8 cellular contexts compared by ENCODE assay signal in the genomic region with DNA sequence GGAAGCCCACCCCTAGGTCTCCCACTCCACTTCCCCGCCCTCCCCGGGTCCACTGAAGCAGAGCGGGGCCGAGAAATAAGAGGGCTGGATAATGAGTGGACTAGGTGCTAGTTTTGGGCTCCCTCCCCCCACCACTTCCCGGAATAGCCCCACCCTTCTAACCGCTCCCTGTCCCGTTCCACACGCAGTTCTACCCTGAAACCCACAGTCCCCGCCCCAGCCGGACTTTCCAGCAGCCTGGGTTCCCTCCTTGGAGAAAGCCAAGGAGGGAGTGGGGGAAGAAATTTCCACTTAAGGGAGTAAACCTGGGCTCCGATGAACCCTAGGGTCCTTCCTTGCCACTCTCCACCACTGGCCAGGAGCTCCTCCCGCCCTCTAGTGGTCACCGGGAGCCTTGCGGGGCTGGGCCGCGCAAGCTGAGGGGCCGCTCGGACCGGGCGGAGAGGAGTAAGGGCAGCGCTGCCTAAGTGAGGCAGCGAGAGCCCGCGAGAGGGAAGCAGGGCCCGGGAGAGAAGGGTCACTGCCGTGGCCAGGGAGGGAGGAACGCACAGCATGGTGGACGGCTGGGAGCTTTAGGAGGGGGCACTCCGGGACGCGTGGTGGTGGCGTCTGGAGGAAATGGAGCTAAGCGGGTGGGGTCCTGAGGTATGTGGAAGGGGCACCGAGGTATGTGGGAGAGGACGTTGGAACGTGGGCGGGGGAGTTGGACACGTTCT. TPM values are rescaled to one million over a fixed set of nuclear protein-coding genes. Genes with fewer than 3 reads are reported as not detected.
DNase-seq lines count a peak whose midpoint lies in the region; ATAC-seq, FAIRE-seq and TF ChIP-seq lines count a peak whose summit lies in the region.

No MANE protein-coding gene starts in this region.

- H3K4me1 ChIP-seq in ovary (ENCODE audit: insufficient read depth) = peaks cover 13% of the 10 kb centered on the region

- H3K36me3 ChIP-seq in ovary = no peaks in the 10 kb centered on the region

- peak overlapping the region; percentile 98 for H3K27ac Mint-ChIP-seq in activated naive CD8-positive, alpha-beta T cell
- peak overlapping the region; percentile 100 for H3K27ac Mint-ChIP-seq in type B pancreatic cell

- intact Hi-C loops in head of caudate nucleus (cut with DNase I) = no loop called here
- intact Hi-C loops in ovary (cut with DNase I) = loop anchor here in 1 of 4 donors (5.0 kb wide), 1 partner anchor 34 kb away; no protein-coding TSS in a partner anchor

- H3K27me3 ChIP-seq in ovary = no peaks in the 10 kb centered on the region

- peak overlapping the region; percentile 91 for H3K4me3 Mint-ChIP-seq in activated naive CD8-positive, alpha-beta T cell
- peak overlapping the region; percentile 94 for H3K4me3 Mint-ChIP-seq in type B pancreatic cell

- H3K9me3 ChIP-seq in ovary = no peaks in the 10 kb centered on the region

- WGBS in ovary, 3 donors = 0 to 1% (median 0%) methylated on average over 38 of the region's 38 CpGs

- peak; percentile 46 for TF ChIP-seq POLR2A in H54 (IDR thresholded peaks at IDR 0.05; ENCODE audit: low read depth, low read length)
- peak; percentile 77 for TF ChIP-seq POLR2A in ovary (IDR thresholded peaks at IDR 0.05)

- no peak for FAIRE-seq in H54 (lab: Jason Lieb, UNC)

- H3K27me3 Mint-ChIP-seq in activated naive CD8-positive, alpha-beta T cell = no peaks in the 10 kb centered on the region
- H3K27me3 Mint-ChIP-seq in type B pancreatic cell = no peaks in the 10 kb centered on the region

- H3K9me3 Mint-ChIP-seq in activated naive CD8-positive, alpha-beta T cell (ENCODE audit: low read depth) = no peaks in the 10 kb centered on the region
- H3K9me3 Mint-ChIP-seq in type B pancreatic cell = no peaks in the 10 kb centered on the region

- peak overlapping the region; percentile 45 for H3K4me3 ChIP-seq in ovary

- TF ChIP-seq CTCF in ovary (IDR thresholded peaks at IDR 0.05) (peak; percentile 94 to 99 (median 95)), type B pancreatic cell (conservative IDR thresholded peaks at IDR 0.05) (peak; percentile 99)

- peak; percentile 98 for DNase-seq in ELF-1 (ENCODE audit: low read depth, low spot score)
- peak; percentile 94 for DNase-seq in H54 (ENCODE audit: insufficient read length, low spot score)
- DNase-seq in MV-4-11 (lab: John Stamatoyannopoulos, UW) = peak; percentile 83
- DNase-seq in head of caudate nucleus = peak in 41 of 42 donors; percentile 44 to 90 (median 79)
- peak; percentile 86 to 95 (median 91) for DNase-seq in ovary
- peak; percentile 95 for DNase-seq in type B pancreatic cell (ENCODE audit: extremely low spot score, unreplicated experiment)

- H3K36me3 Mint-ChIP-seq in activated naive CD8-positive, alpha-beta T cell = no peaks in the 10 kb centered on the region
- peaks cover 7% of the 10 kb centered on the region for H3K36me3 Mint-ChIP-seq in type B pancreatic cell

- peak; percentile 74 for TF ChIP-seq EP300 in ovary (IDR thresholded peaks at IDR 0.05)

- peak; percentile 85 for ATAC-seq in SK-N-SH treated with all-trans-retinoic acid at 6 μM for 48 hours

- peak overlapping the region; percentile 82 to 95 for H3K27ac ChIP-seq in ovary

- peaks cover 28% of the 10 kb centered on the region for H3K4me1 Mint-ChIP-seq in activated naive CD8-positive, alpha-beta T cell (ENCODE audit: low read depth)
- H3K4me1 Mint-ChIP-seq in type B pancreatic cell (ENCODE audit: unreplicated experiment) = peaks cover 36% of the 10 kb centered on the region

TF ChIP-seq in SK-N-SH treated with all-trans-retinoic acid at 6 μM for 48 hours, 23 proteins besides CTCF, POLR2A, EP300 and RAD21 (continues in another document):
- TF ChIP-seq ZNF565 (CRISPR knock-in tag; conservative IDR thresholded peaks at IDR 0.05; ENCODE audit: low read depth) (no peak), ESRRG (CRISPR knock-in tag; IDR thresholded peaks at IDR 0.05) (no peak), ZC3H10 (CRISPR knock-in tag; IDR thresholded peaks at IDR 0.05) (0 out of 2 replicates have a peak, but pooled peaks have one; percentile 3), RARB (CRISPR knock-in tag; IDR thresholded peaks at IDR 0.05) (0 out of 2 replicates have a peak, but pooled peaks have one; percentile 11), ARNTL (CRISPR knock-in tag; IDR thresholded peaks at IDR 0.05; ENCODE audit: borderline replicate concordance, low read depth) (no peak), CSDC2 (CRISPR knock-in tag; IDR thresholded peaks at IDR 0.05) (no peak), POU6F1 (CRISPR knock-in tag; IDR thresholded peaks at IDR 0.05; ENCODE audit: borderline replicate concordance, low read depth) (no peak), TSHZ2 (CRISPR knock-in tag; IDR thresholded peaks at IDR 0.05) (no peak), BACH2 (CRISPR knock-in tag; IDR thresholded peaks at IDR 0.05; ENCODE audit: borderline replicate concordance) (no peak), ZFP30 (CRISPR knock-in tag; IDR thresholded peaks at IDR 0.05) (no peak), ZNF8 (CRISPR knock-in tag; IDR thresholded peaks at IDR 0.05) (no peak), ISL1 (CRISPR knock-in tag; IDR thresholded peaks at IDR 0.05) (no peak)
- TF ChIP-seq, protein P1, sequence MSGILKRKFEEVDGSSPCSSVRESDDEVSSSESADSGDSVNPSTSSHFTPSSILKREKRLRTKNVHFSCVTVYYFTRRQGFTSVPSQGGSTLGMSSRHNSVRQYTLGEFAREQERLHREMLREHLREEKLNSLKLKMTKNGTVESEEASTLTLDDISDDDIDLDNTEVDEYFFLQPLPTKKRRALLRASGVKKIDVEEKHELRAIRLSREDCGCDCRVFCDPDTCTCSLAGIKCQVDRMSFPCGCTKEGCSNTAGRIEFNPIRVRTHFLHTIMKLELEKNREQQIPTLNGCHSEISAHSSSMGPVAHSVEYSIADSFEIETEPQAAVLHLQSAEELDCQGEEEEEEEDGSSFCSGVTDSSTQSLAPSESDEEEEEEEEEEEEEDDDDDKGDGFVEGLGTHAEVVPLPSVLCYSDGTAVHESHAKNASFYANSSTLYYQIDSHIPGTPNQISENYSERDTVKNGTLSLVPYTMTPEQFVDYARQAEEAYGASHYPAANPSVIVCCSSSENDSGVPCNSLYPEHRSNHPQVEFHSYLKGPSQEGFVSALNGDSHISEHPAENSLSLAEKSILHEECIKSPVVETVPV (CRISPR knock-in tag; IDR thresholded peaks at IDR 0.05) = no peak

RNA-seq across cellular contexts. Expression of gene THBS3, which starts 14.3 kb away (rescaled TPM):
- total RNA-seq in ovary (10 to 100 TPM; 19.9 to 50.2 (median 29.1) TPM), type B pancreatic cell (ENCODE audit: low replicate concordance) (23.2 and 28.0 TPM in 2 replicates)
- polyA plus RNA-seq in ovary = 10 to 100 TPM; 23.1 to 28.2 TPM

RNA-seq across cellular contexts. Expression of gene MTX1, which starts 15.1 kb away (rescaled TPM):
- total RNA-seq in ovary (10 to 100 TPM; 18.5 to 33.4 (median 27.7) TPM), type B pancreatic cell (ENCODE audit: low replicate concordance) (34.0 and 44.2 TPM in 2 replicates)
- 10 to 100 TPM; 15.6 to 35.4 TPM for polyA plus RNA-seq in ovary

RNA-seq across cellular contexts. Expression of gene TRIM46, which starts 19.8 kb away (rescaled TPM):
- total RNA-seq in ovary (under 1 TPM in 6 of 7 donors, not detected in 1; 0.12 to 0.87 (median 0.54) TPM), type B pancreatic cell (ENCODE audit: low replicate concordance) (2.0 and 8.1 TPM in 2 replicates)
- under 1 TPM; 0.12 to 0.24 TPM for polyA plus RNA-seq in ovary

RNA-seq across cellular contexts. Expression of gene KRTCAP2, which starts 20.3 kb away (rescaled TPM):
- total RNA-seq in ovary (100 to 1,000 TPM in 6 of 7 donors, 10 to 100 TPM in 1; 96.5 to 209 (median 158) TPM), type B pancreatic cell (ENCODE audit: low replicate concordance) (173 and 179 TPM in 2 replicates)
- 100 to 1,000 TPM; 219 to 499 TPM for polyA plus RNA-seq in ovary

RNA-seq across cellular contexts. Expression of gene DPM3, which starts 53.1 kb away (rescaled TPM):
- total RNA-seq in ovary = 100 to 1,000 TPM in 1 of 7 donors, 10 to 100 TPM in 6; 59.3 to 126 (median 85.5) TPM
- 100 to 1,000 TPM in 1 of 2 donors, under 1 TPM in 1; 0.70 to 168 TPM for polyA plus RNA-seq in ovary
- 73.9 and 75.3 TPM in 2 replicates for total RNA-seq in type B pancreatic cell (ENCODE audit: low replicate concordance)

Comparison
In these comparisons a context has a peak if more than half of its experiments do, and no peak if none do; other contexts are left out.
1. Peak in every context shown above with its lines: DNase-seq, ATAC-seq, H3K4me3 ChIP-seq and H3K27ac ChIP-seq.